ENCODE assay signal across 1 cellular context in genomic region chr3:129917423-129918007, GRCh38.
TF ChIP-seq lines count a peak whose summit lies in the region.

No MANE protein-coding gene starts in this region.

TF ChIP-seq in GM12878, 131 proteins besides CTCF, POLR2A, EP300 and RAD21:
- no peak for TF ChIP-seq ZZZ3 (IDR thresholded peaks at IDR 0.05; ENCODE audit: control insufficient read depth, insufficient read length, low read depth)
- no peak for TF ChIP-seq CHD2 (IDR thresholded peaks at IDR 0.05; ENCODE audit: borderline replicate concordance, low read depth, low read length)
- peak; percentile 100 for TF ChIP-seq CBX5 (IDR thresholded peaks at IDR 0.05; ENCODE audit: low read depth)
- no peak for TF ChIP-seq CEBPZ (IDR thresholded peaks at IDR 0.05; ENCODE audit: low read depth, low read length)
- TF ChIP-seq SREBF1 (IDR thresholded peaks at IDR 0.05; ENCODE audit: low read length) = no peak
- TF ChIP-seq MEF2A (IDR thresholded peaks at IDR 0.05; ENCODE audit: insufficient read depth, low read depth, low read length) = no peak
- peak; percentile 85 for TF ChIP-seq KLF5 (IDR thresholded peaks at IDR 0.05; ENCODE audit: partially characterized antibody)
- TF ChIP-seq STAT3 (IDR thresholded peaks at IDR 0.05; ENCODE audit: low read depth, low read length) = no peak
- no peak for TF ChIP-seq ZBTB4 (CRISPR knock-in tag; IDR thresholded peaks at IDR 0.05)
- TF ChIP-seq MLLT1 (IDR thresholded peaks at IDR 0.05) = no peak
TF ChIP-seq in GM12878: peak in this region for 2.
